In genomic region chr10:77204171-77204570, GRCh38 we compare ENCODE assay signal across 26 cellular contexts.
"Had no signal": no experiment of that assay in that cellular context is flagged by ENCODE, and none has a peak within 500 bp of the region (broad histone marks: within the 10 kb centered on the region; RNA-seq: fewer than 3 reads in every experiment).

No MANE protein-coding gene starts in this region.

- ATAC-seq: activated CD8-positive, alpha-beta T cell treated with anti-CD3 and anti-CD28 coated beads, Interleukin-2, amount 10 ng/mL, durations not matched to agents 7 days and 5 days; K562; PC-3; Right ventricle myocardium inferior had no signal

- H3K36me3 ChIP-seq: ascending aorta, cardiac muscle cell, Peyer's patch had no signal

- H3K27ac ChIP-seq: ascending aorta, cardiac muscle cell, Peyer's patch, RWPE1 had no signal

- H3K4me1 ChIP-seq: Peyer's patch had no signal

- H3K9me3 ChIP-seq: ascending aorta, Peyer's patch had no signal

- FAIRE-seq: K562, TTC549 had no signal

- DNase-seq: activated CD4-positive, alpha-beta T cell treated with anti-CD3 and anti-CD28 coated beads, Interleukin-2, amount 10 ng/mL, durations not matched to agents 24 days and 14 days; activated CD4-positive, alpha-beta T cell treated with anti-CD3 and anti-CD28 coated beads, Interleukin-2, amount 50 U/mL, for 4 hours; activated CD8-positive, alpha-beta T cell treated with anti-CD3 and anti-CD28 coated beads, Interleukin-2, amount 10 ng/mL, durations not matched to agents 7 days and 5 days; activated gamma-delta T cell; activated naive CD4-positive, alpha-beta T cell treated with Interleukin-2 at 50 U/mL for 16 hours; activated naive CD8-positive, alpha-beta T cell treated with anti-CD3 and anti-CD28 coated beads, Interleukin-2, amount 10 ng/mL, durations not matched to agents 7 days and 5 days; activated T-cell treated with anti-CD3 and anti-CD28 coated beads, Interleukin-2, amount 50 U/mL, for 24 hours; amygdala; NCI-H1105; NCI-H1417 treated with DMSO at 0.1 percent for 48 hours; NCI-H187 treated with DMSO at 0.1 percent for 48 hours; NCI-H2081; NCI-H226; NCI-H446 treated with DMSO at 0.1 percent for 48 hours; NCI-H524; NCI-H69; PC-3; Peyer's patch; SIG-M5; T1000 had no signal

- H3K4me3 ChIP-seq: ascending aorta, cardiac muscle cell, K562, Peyer's patch had no signal

- H3K27me3 ChIP-seq: ascending aorta, cardiac muscle cell, Peyer's patch had no signal
